Comparison of ENCODE assay signal across 13 cellular contexts in the genomic region with DNA sequence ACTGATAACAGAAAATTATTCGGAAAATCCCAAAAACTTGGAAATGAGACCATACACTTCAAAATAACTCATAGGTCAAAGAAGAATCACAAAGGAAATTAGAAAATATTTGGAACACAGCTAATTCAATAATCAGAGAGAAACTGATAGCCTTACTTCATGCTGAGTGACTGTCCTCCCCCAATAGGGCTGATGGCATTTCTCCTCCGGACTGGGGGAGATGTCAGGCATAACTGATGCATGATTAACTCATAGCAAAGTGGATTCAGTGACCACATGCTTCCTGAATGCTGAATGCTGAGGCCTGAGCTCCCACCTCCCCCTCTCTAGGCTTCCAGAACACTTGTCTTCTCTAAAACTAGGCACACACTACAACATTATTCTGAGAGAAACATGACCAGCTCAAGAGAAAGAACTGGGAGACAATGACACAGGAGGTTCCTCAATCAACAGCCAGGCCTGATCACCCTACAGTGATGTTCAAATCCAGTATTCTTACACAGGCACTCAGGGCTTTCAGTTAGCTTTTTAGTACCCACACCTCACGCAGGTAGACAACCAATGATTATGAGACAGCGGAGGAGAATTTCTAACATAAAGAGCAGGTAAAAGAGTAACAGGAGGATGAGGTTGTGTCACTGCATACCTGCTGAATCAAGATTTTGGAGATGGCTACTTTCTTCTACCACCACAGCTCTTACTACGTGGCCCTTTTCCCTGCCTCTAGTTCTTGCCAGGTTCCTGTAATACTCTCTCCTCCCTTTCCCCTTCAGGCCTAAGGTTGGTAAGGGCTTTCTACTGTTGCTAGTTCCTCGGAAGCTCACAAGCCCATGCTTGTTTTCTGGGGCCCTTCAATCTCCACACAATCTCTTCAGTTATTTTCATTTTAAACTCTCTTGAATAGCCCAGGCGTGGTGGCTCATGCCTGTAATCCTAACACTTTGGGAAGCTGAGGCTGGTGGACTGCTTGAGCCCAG.
A peak's percentile ranks its signal among the peaks of the same experiment; 100 is the strongest.
DNase-seq lines count a peak whose midpoint lies in the region; ATAC-seq and TF ChIP-seq lines count a peak whose summit lies in the region.
"Had no signal": no experiment of that assay in that cellular context is flagged by ENCODE, and none has a peak within 500 bp of the region (broad histone marks: within the 10 kb centered on the region; RNA-seq: fewer than 3 reads in every experiment).

No MANE protein-coding gene starts in this region.

- no peak overlapping the region for H2AK5ac ChIP-seq in mesendoderm (ENCODE audit: low read length)

- no peak overlapping the region for H3K4me2 ChIP-seq in mesendoderm (ENCODE audit: low read length)

- intact Hi-C loops in Right ventricle myocardium superior (cut with DNase I) = no loop called here

- no peak for ATAC-seq in Right ventricle myocardium superior (ENCODE audit: poor library complexity)

- H2BK15ac ChIP-seq in mesendoderm (replicated peaks; ENCODE audit: low read depth) = no peak overlapping the region

- H3K27me3 ChIP-seq in brain microvascular endothelial cell (replicated peaks) = no peaks in the 10 kb centered on the region
- no peaks in the 10 kb centered on the region for H3K27me3 ChIP-seq in mesendoderm (ENCODE audit: insufficient read depth, low read length, poor library complexity)
- H3K27me3 ChIP-seq: dorsolateral prefrontal cortex, neutrophil had no signal

- no peak overlapping the region for H3K9ac ChIP-seq in mesendoderm (ENCODE audit: low read length)

- H3K79me2 ChIP-seq in mesendoderm (ENCODE audit: control insufficient read depth, insufficient read depth, low read length) = no peaks in the 10 kb centered on the region

- H3K79me1 ChIP-seq in mesendoderm (ENCODE audit: low read length) = no peaks in the 10 kb centered on the region

- H2BK120ac ChIP-seq in mesendoderm (ENCODE audit: low read depth, low read length) = no peak overlapping the region

- no peak for TF ChIP-seq CTCF in brain microvascular endothelial cell (IDR thresholded peaks at IDR 0.05; ENCODE audit: low read depth, low read length, missing control alignments)

- WGBS in mesendoderm (ENCODE audit: extremely low coverage, insufficient coverage, low lambda C conversion rate) = no CpG with 5 or more reads among the region's 7 CpGs

- H3K27ac ChIP-seq in brain microvascular endothelial cell (peak overlapping the region; percentile 83), mesendoderm (ENCODE audit: low read depth, low read length) (no peak overlapping the region)
- H3K27ac ChIP-seq: neutrophil had no signal

- no peak overlapping the region for H3K56ac ChIP-seq in mesendoderm (ENCODE audit: low read length)

- in situ Hi-C loops in brain microvascular endothelial cell (cut with HindIII; ENCODE audit: low pct_ligation_motif_present, low sequenced_read_pairs) = no loop called here

- no peak overlapping the region for H3K4ac ChIP-seq in mesendoderm (ENCODE audit: low read depth, low read length)

- H3K4me3 ChIP-seq in brain microvascular endothelial cell (ENCODE audit: low read depth, low read length) (no peak overlapping the region), mesendoderm (ENCODE audit: low read length) (no peak overlapping the region)
- H3K4me3 ChIP-seq: dorsolateral prefrontal cortex had no signal

- H4K8ac ChIP-seq in mesendoderm (ENCODE audit: low read depth, low read length) = no peak overlapping the region

- no peak overlapping the region for H4K5ac ChIP-seq in mesendoderm (ENCODE audit: low read length)

- no peak overlapping the region for H2BK5ac ChIP-seq in mesendoderm (ENCODE audit: low read length)

- DNase-seq in CMK (ENCODE audit: low read depth) (peak; percentile 46), MV-4-11 (lab: John Stamatoyannopoulos, UW) (peak; percentile 28), brain microvascular endothelial cell (peak; percentile 95), mesendoderm (peak; percentile 68), T-helper 9 cell (no peak), SIG-M5 treated with dmso at 0.1 percent for 504 hours (lab: John Stamatoyannopoulos, UW; ENCODE audit: unreplicated experiment) (no peak), DMS79 (lab: John Stamatoyannopoulos, UW) (no peak), Right ventricle myocardium superior (no peak)
- DNase-seq: dorsolateral prefrontal cortex; NCI-H1092 treated with DMSO at 0.1 percent for 48 hours; NCI-H748 treated with DMSO at 0.1 percent for 48 hours; stimulated activated CD4-positive, alpha-beta T cell treated with anti-CD3 and anti-CD28 coated beads, Interleukin-4, amount 100 ng/mL, for 1 hour had no signal

- no peak overlapping the region for H3K23ac ChIP-seq in mesendoderm (ENCODE audit: low read length)

- H3K18ac ChIP-seq in mesendoderm (ENCODE audit: low read length) = no peak overlapping the region

- no peaks in the 10 kb centered on the region for H3K36me3 ChIP-seq in brain microvascular endothelial cell (replicated peaks)
- no peaks in the 10 kb centered on the region for H3K36me3 ChIP-seq in mesendoderm (ENCODE audit: control insufficient read depth, insufficient read depth, low read length)
- H3K36me3 ChIP-seq: neutrophil had no signal

- H3K4me1 ChIP-seq in mesendoderm (ENCODE audit: control insufficient read depth, low read depth, low read length) = no peaks in the 10 kb centered on the region

Comparison
In these comparisons a context has a peak if more than half of its experiments do, and no peak if none do; other contexts are left out.
1. DNase-seq: peak in CMK (single experiment), MV-4-11 (single experiment), brain microvascular endothelial cell (single experiment) and mesendoderm (single experiment); none in T-helper 9 cell (single experiment), SIG-M5 treated with dmso at 0.1 percent for 504 hours (single experiment), DMS79 (single experiment) and Right ventricle myocardium superior (single experiment).